ENCODE assay signal across 16 cellular contexts in the genomic region with DNA sequence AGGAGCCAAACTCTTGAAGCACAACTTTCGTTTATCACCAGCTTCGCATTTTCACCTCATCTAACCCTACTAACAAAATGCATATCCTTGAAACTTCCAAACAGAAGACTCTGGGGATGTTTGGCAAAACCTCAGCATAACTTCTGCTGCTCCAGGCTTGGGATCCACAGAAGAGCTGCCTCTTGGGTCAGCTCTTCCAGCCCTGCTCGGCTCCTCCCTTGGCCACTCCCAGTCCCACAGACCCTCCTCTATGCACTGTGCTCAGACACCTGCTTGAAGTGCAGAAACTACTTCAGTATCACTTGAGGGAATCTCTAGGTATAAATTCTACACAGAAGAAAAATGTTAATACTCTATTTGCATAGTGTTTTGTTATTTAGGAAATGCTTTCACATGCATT.
A peak's percentile ranks its signal among the peaks of the same experiment; 100 is the strongest.
DNase-seq lines count a peak whose midpoint lies in the region; ATAC-seq, FAIRE-seq and TF ChIP-seq lines count a peak whose summit lies in the region.
"Had no signal": no experiment of that assay in that cellular context is flagged by ENCODE, and none has a peak within 500 bp of the region (broad histone marks: within the 10 kb centered on the region; RNA-seq: fewer than 3 reads in every experiment).

No MANE protein-coding gene starts in this region.

- H3K4me3 ChIP-seq in Loucy (ENCODE audit: low read length, poor library complexity, severe bottlenecking) (no peak overlapping the region), K562 (no peak overlapping the region), dorsolateral prefrontal cortex (no peak overlapping the region)

- CTCF ChIA-PET in Calu3 (lab: Charles Lee) (interaction anchor here (0.7 to 2.4 kb wide), 2 partner anchors 106 to 110 kb away, joined by 3 to 6 read pairs; partner anchors contain the start of genes AMIGO2 and PCED1B), K562 (lab: Yijun Ruan, JAX; ENCODE audit: low intra/inter-chr PET ratio) (no interaction called here)

- no peaks in the 10 kb centered on the region for H3F3A ChIP-seq in Loucy (ENCODE audit: low read depth)

- H3K9ac ChIP-seq in Loucy (ENCODE audit: low read depth, low read length, poor library complexity, severe bottlenecking) (no peak overlapping the region), K562 (ENCODE audit: insufficient read depth in 1 of 2, low read depth in 2 of 2, low read length in 2 of 2) (no peak overlapping the region)

- peaks cover 3% of the 10 kb centered on the region for H3K9me3 Mint-ChIP-seq in Calu3 (ENCODE audit: low read depth, unreplicated experiment)
- H3K9me3 Mint-ChIP-seq in naive thymus-derived CD8-positive, alpha-beta T cell: no peaks in the 10 kb centered on the region

- no peak for TF ChIP-seq EP300 in K562 (IDR thresholded peaks at IDR 0.05; ENCODE audit: low read length)

- in situ Hi-C loops in K562 (cut with MboI): no loop called here

- H3K27ac Mint-ChIP-seq in Calu3 (ENCODE audit: unreplicated experiment): peak overlapping the region; percentile 99
- peak overlapping the region; percentile 31 to 100 (median 92) for H3K27ac Mint-ChIP-seq in naive thymus-derived CD8-positive, alpha-beta T cell

- no peak for TF ChIP-seq RAD21 in K562 (CRISPR knock-in tag; conservative IDR thresholded peaks at IDR 0.05 in 1 of 2, IDR thresholded peaks at IDR 0.05 in 1 of 2)

- POLR2A ChIA-PET in K562 (lab: Yijun Ruan, JAX): interaction anchor here (1.4 kb wide), 1 partner anchor 9 kb away, joined by 3 read pairs; no protein-coding TSS in a partner anchor
- POLR2A ChIA-PET in naive thymus-derived CD8-positive, alpha-beta T cell (lab: Charles Lee): interaction anchor here (0.7 to 10.9 kb wide), 4 partner anchors 13 to 206 kb away, joined by 3 to 211 read pairs (median 4); no protein-coding TSS in a partner anchor

- H3K9me3 ChIP-seq in Loucy (ENCODE audit: insufficient read depth, low read depth, low read length) (no peaks in the 10 kb centered on the region), K562 (replicated peaks; ENCODE audit: control insufficient read depth, insufficient read depth, low read depth, low read length) (no peaks in the 10 kb centered on the region)

- no peaks in the 10 kb centered on the region for H3K9me2 ChIP-seq in Loucy (replicated peaks; ENCODE audit: low read depth, low read length)

- peaks cover 85% of the 10 kb centered on the region for H3K4me1 Mint-ChIP-seq in Calu3 (ENCODE audit: low read depth, unreplicated experiment)
- peaks cover 58 to 99% (median 91%) of the 10 kb centered on the region in 4 donors for H3K4me1 Mint-ChIP-seq in naive thymus-derived CD8-positive, alpha-beta T cell

- no TSS peak for BruUV-seq in Calu3 (replicated peaks; lab: Mats Ljungman, UMichigan)
- no TSS peak for BruUV-seq in K562 (replicated peaks; lab: Mats Ljungman, UMichigan)

- no peaks in the 10 kb centered on the region for H3K27me3 ChIP-seq in Loucy (ENCODE audit: insufficient read depth, low read length, poor library complexity, severe bottlenecking)
- no peaks in the 10 kb centered on the region for H3K27me3 ChIP-seq in K562 (ENCODE audit: control insufficient read depth in 2 of 2, insufficient read depth in 2 of 2, low read length in 2 of 2)
- no peaks in the 10 kb centered on the region for H3K27me3 ChIP-seq in dorsolateral prefrontal cortex

- H3K36me3 Mint-ChIP-seq in Calu3 (ENCODE audit: insufficient read depth, unreplicated experiment): peaks cover 12% of the 10 kb centered on the region
- H3K36me3 Mint-ChIP-seq in naive thymus-derived CD8-positive, alpha-beta T cell: peaks cover 3 to 26% (median 20%) of the 10 kb centered on the region in 3 donors

- ATAC-seq in K562: peak; percentile 68
- ATAC-seq in naive thymus-derived CD8-positive, alpha-beta T cell: no peak
- ATAC-seq in HG02763 (IDR thresholded peaks at IDR 0.05; ENCODE audit: unreplicated experiment): no peak
- ATAC-seq in HG03108 (IDR thresholded peaks at IDR 0.05; ENCODE audit: unreplicated experiment): no peak
- ATAC-seq: Panc1 had no signal

- H2AFZ ChIP-seq in Loucy (ENCODE audit: low read length): peak overlapping the region; percentile 16; the same call in 1 of the 2 replicates
- H2AFZ ChIP-seq in K562 (ENCODE audit: low read depth, low read length): peak overlapping the region; percentile 34; the same call in 1 of the 2 replicates

- no peaks in the 10 kb centered on the region for H3K79me2 ChIP-seq in Loucy (ENCODE audit: insufficient read depth, low read length)
- no peaks in the 10 kb centered on the region for H3K79me2 ChIP-seq in K562 (ENCODE audit: control insufficient read depth, insufficient read depth, low read length)

- 56% methylated on average over 3 of the region's 3 CpGs for WGBS in K562 (ENCODE audit: insufficient coverage, low coverage, missing lambda C conversion rate)

- H3K36me3 ChIP-seq in Loucy (ENCODE audit: insufficient read depth, low read length) (no peaks in the 10 kb centered on the region), K562 (ENCODE audit: control insufficient read depth, insufficient read depth, low read length) (no peaks in the 10 kb centered on the region)

- no peak overlapping the region for H3K27ac ChIP-seq in K562 (ENCODE audit: extremely low read depth, low read depth, low read length)
- no peak overlapping the region for H3K27ac ChIP-seq in dorsolateral prefrontal cortex

- peak overlapping the region; percentile 4 for H3K4me3 Mint-ChIP-seq in Calu3 (ENCODE audit: low read depth, unreplicated experiment)
- H3K4me3 Mint-ChIP-seq in naive thymus-derived CD8-positive, alpha-beta T cell: peak overlapping the region in 9 of 10 donors; percentile 3 to 87 (median 73)
- H3K4me3 Mint-ChIP-seq: activated CD4-positive, alpha-beta T cell treated with anti-CD3 and anti-CD28 coated beads, Interleukin-2, amount 10 ng/mL, durations not matched to agents 7 days and 5 days had no signal

- H3K9me1 ChIP-seq in K562 (ENCODE audit: control insufficient read depth, insufficient read depth, low read length): no peaks in the 10 kb centered on the region

- H4K20me1 ChIP-seq in Loucy (ENCODE audit: insufficient read depth, low read length, poor library complexity, severe bottlenecking) (no peaks in the 10 kb centered on the region), K562 (replicated peaks; ENCODE audit: control insufficient read depth, insufficient read depth, low read length) (no peaks in the 10 kb centered on the region)

- intact Hi-C loops in Calu3 (cut with micrococcal nuclease; ENCODE audit: unreplicated experiment): loop anchor here (2.0 to 10.0 kb wide), 4 partner anchors 81 to 205 kb away; no protein-coding TSS in a partner anchor
- intact Hi-C loops in K562 (cut with micrococcal nuclease): loop anchor here (5.0 kb wide), 2 partner anchors 107 to 157 kb away; no protein-coding TSS in a partner anchor
- intact Hi-C loops in dorsolateral prefrontal cortex (cut with DNase I): no loop called here

- H3K4me2 ChIP-seq in Loucy (ENCODE audit: low read depth, low read length, poor library complexity, severe bottlenecking) (no peak overlapping the region), K562 (ENCODE audit: insufficient read depth, low read length) (no peak overlapping the region)

- TF ChIP-seq POLR2A in K562 (conservative IDR thresholded peaks at IDR 0.05): no peak

- H3K27me3 Mint-ChIP-seq in Calu3 (ENCODE audit: unreplicated experiment): no peaks in the 10 kb centered on the region
- H3K27me3 Mint-ChIP-seq in naive thymus-derived CD8-positive, alpha-beta T cell: no peaks in the 10 kb centered on the region
- H3K27me3 Mint-ChIP-seq: activated CD4-positive, alpha-beta T cell treated with anti-CD3 and anti-CD28 coated beads, Interleukin-2, amount 10 ng/mL, durations not matched to agents 7 days and 5 days had no signal

- DNase-seq in Calu3 (peak; percentile 27), K562 (ENCODE audit: extremely low read depth in 1 of 4, low spot score in 3 of 4) (peak in 1 of 4 experiments; percentile 29), HT-29 (ENCODE audit: low spot score) (no peak), dorsolateral prefrontal cortex (no peak)
- no peak for DNase-seq in naive thymus-derived CD8-positive, alpha-beta T cell
- DNase-seq: activated CD4-positive, alpha-beta T cell treated with anti-CD3 and anti-CD28 coated beads, Interleukin-2, amount 10 ng/mL, durations not matched to agents 7 days and 5 days; cerebellar nuclear complex; COR-L47; H7; hypothalamus; NCI-H2227 treated with DMSO at 0.1 percent for 48 hours; substantia nigra had no signal

- FAIRE-seq in K562 (lab: Jason Lieb, UNC): no peak

- peaks cover 62% of the 10 kb centered on the region for H3K4me1 ChIP-seq in Loucy (ENCODE audit: insufficient read depth, low read length, poor library complexity, severe bottlenecking)
- peaks cover 3 to 45% of the 10 kb centered on the region in 2 experiments; a peak in 4 of 5 replicates for H3K4me1 ChIP-seq in K562 (replicated peaks in 1 of 2; ENCODE audit: control insufficient read depth in 2 of 2, insufficient read depth in 2 of 2, low read length in 2 of 2)

- TF ChIP-seq CTCF in Calu3 (IDR thresholded peaks at IDR 0.05; ENCODE audit: unreplicated experiment) (no peak), Loucy (conservative IDR thresholded peaks at IDR 0.05; ENCODE audit: low read length) (no peak), K562 (IDR thresholded peaks at IDR 0.05 in 2 of 3, conservative IDR thresholded peaks at IDR 0.05 in 1 of 3; ENCODE audit: insufficient read depth in 2 of 3, low read depth in 1 of 3, low read length in 3 of 3) (no peak), dorsolateral prefrontal cortex (IDR thresholded peaks at IDR 0.05 in 54 of 56, conservative IDR thresholded peaks at IDR 0.05 in 2 of 56; ENCODE audit: low read depth in 1 of 56, partially characterized antibody in 56 of 56) (no peak)

TF ChIP-seq in K562, 482 proteins besides CTCF, POLR2A, EP300 and RAD21:
- no peak for TF ChIP-seq TEAD1 (CRISPR knock-in tag; IDR thresholded peaks at IDR 0.05)
- no peak for TF ChIP-seq FUS (optimal IDR thresholded peaks at IDR 0.05; ENCODE audit: low read depth, low read length)
- TF ChIP-seq GABPB2 (CRISPR knock-in tag; conservative IDR thresholded peaks at IDR 0.05): no peak
- TF ChIP-seq PPARD (CRISPR knock-in tag; IDR thresholded peaks at IDR 0.05): no peak
- no peak for TF ChIP-seq STAT5A (IDR thresholded peaks at IDR 0.05; ENCODE audit: borderline replicate concordance, low read length)
- TF ChIP-seq ZC3H11A (IDR thresholded peaks at IDR 0.05; ENCODE audit: low read depth, low read length): no peak
TF ChIP-seq in K562: peak in this region for 0.

Comparison
In these comparisons a context has a peak if more than half of its experiments do, and no peak if none do; other contexts are left out.
1. intact Hi-C loops: an anchor here in Calu3 (2.0 to 10.0 kb wide) and K562 (5.0 kb wide); none called in dorsolateral prefrontal cortex.